In genomic region chr12:132724506-132725220, GRCh38 we compare ENCODE assay signal across 1 cellular context.
TF ChIP-seq lines count a peak whose summit lies in the region.

No MANE protein-coding gene starts in this region.

TF ChIP-seq in GM12878, 131 proteins besides CTCF, POLR2A, EP300 and RAD21:
- TF ChIP-seq IRF5 (IDR thresholded peaks at IDR 0.05; ENCODE audit: borderline replicate concordance) (no peak), PAX5 (IDR thresholded peaks at IDR 0.05; ENCODE audit: borderline replicate concordance, low read depth, low read length) (no peak), TCF12 (IDR thresholded peaks at IDR 0.05; ENCODE audit: low read depth, low read length) (no peak), TAF1 (IDR thresholded peaks at IDR 0.05; ENCODE audit: borderline replicate concordance, low read depth, low read length) (no peak)
